ENCODE assay signal across 8 cellular contexts in genomic region chr5:31854625-31855526, GRCh38.
DNase-seq lines count a peak whose midpoint lies in the region; ATAC-seq and TF ChIP-seq lines count a peak whose summit lies in the region.

No MANE protein-coding gene starts in this region.

- H3K4me1 ChIP-seq in psoas muscle, result peaks cover 6% of the 10 kb centered on the region

- H3K27ac ChIP-seq in psoas muscle, result peak overlapping the region; percentile 42

- intact Hi-C loops in psoas muscle (cut with DNase I), result no loop called here

- H3K4me3 ChIP-seq in psoas muscle, result peak overlapping the region; percentile 69

- H3K27me3 ChIP-seq in psoas muscle (ENCODE audit: insufficient read depth in 3 of 3, low read length in 2 of 3), result peaks cover 0 to 11% (median 0%) of the 10 kb centered on the region in 3 donors

- peaks cover 13% of the 10 kb centered on the region for H3K9me3 ChIP-seq in psoas muscle

- WGBS in psoas muscle, 3 donors, result 2 to 3% (median 2%) methylated on average over 53 to 54 of the region's 54 CpGs

- DNase-seq in COLO668 (lab: John Stamatoyannopoulos, UW; ENCODE audit: unreplicated experiment) (peak; percentile 47), NCI-H526 treated with DMSO at 0.1 percent for 48 hours (lab: John Stamatoyannopoulos, UW) (peak; percentile 11), astrocyte of the hippocampus (ENCODE audit: low read depth, low spot score) (peak; percentile 85), hippocampal formation (lab: John Stamatoyannopoulos, UW) (peak; percentile 45 to 62), psoas muscle (peak; percentile 42 to 54), DMS53 (lab: John Stamatoyannopoulos, UW) (no peak)

- H3K36me3 ChIP-seq in psoas muscle (ENCODE audit: insufficient read depth in 1 of 2, low read depth in 1 of 2), result no peaks in the 10 kb centered on the region

- peak; percentile 36 to 66 (median 56) for ATAC-seq in psoas muscle
- ATAC-seq in HG03378 (IDR thresholded peaks at IDR 0.05; ENCODE audit: unreplicated experiment), result no peak
- no peak for ATAC-seq in GM19452 (IDR thresholded peaks at IDR 0.05; ENCODE audit: unreplicated experiment)

- no peak for TF ChIP-seq CTCF in psoas muscle (IDR thresholded peaks at IDR 0.05)

Comparison
In these comparisons a context has a peak if more than half of its experiments do, and no peak if none do; other contexts are left out.
1. ATAC-seq: peak in psoas muscle (4 of 4); none in HG03378 (single experiment) and GM19452 (single experiment).